In genomic region chr11:109423114-109423859, GRCh38 we compare ENCODE assay signal across 9 cellular contexts. TPM values are rescaled to one million over a fixed set of nuclear protein-coding genes. Genes with fewer than 3 reads are reported as not detected.
A peak's percentile ranks its signal among the peaks of the same experiment; 100 is the strongest.
DNase-seq lines count a peak whose midpoint lies in the region; ATAC-seq lines count a peak whose summit lies in the region.
"Had no signal": no experiment of that assay in that cellular context is flagged by ENCODE, and none has a peak within 500 bp of the region (broad histone marks: within the 10 kb centered on the region; RNA-seq: fewer than 3 reads in every experiment).

No MANE protein-coding gene starts in this region.

- no peak overlapping the region for H3K27ac ChIP-seq in ectodermal cell (ENCODE audit: insufficient read depth, low read depth, low read length, poor library complexity, severe bottlenecking)
- no peak overlapping the region for H3K27ac ChIP-seq in mesodermal cell (ENCODE audit: low read depth, low read length, severe bottlenecking)
- H3K27ac ChIP-seq: gastroesophageal sphincter had no signal

- H3K9me3 ChIP-seq in MG63 (no peaks in the 10 kb centered on the region), ectodermal cell (ENCODE audit: control insufficient read depth, low read length) (no peaks in the 10 kb centered on the region), mesodermal cell (ENCODE audit: control insufficient read depth, low read length) (no peaks in the 10 kb centered on the region)
- H3K9me3 ChIP-seq: gastroesophageal sphincter had no signal

- ATAC-seq in GM19395 (IDR thresholded peaks at IDR 0.05; ENCODE audit: unreplicated experiment) (no peak), HG02642 (IDR thresholded peaks at IDR 0.05; ENCODE audit: poor library complexity, unreplicated experiment) (no peak), HG02938 (IDR thresholded peaks at IDR 0.05; ENCODE audit: unreplicated experiment) (no peak)
- ATAC-seq: gastroesophageal sphincter had no signal

- H3K4me3 ChIP-seq in MG63 (peak overlapping the region; percentile 46), ectodermal cell (ENCODE audit: insufficient read depth, low read depth, low read length) (peak overlapping the region; percentile 43), mesodermal cell (ENCODE audit: extremely low read depth, insufficient read depth, low read length, poor library complexity, severe bottlenecking) (peak overlapping the region; percentile 42)

- DNase-seq in AG20443 (ENCODE audit: low spot score), result peak; percentile 61
- DNase-seq in MG63, result peak; percentile 56
- DNase-seq in stimulated activated naive CD4-positive, alpha-beta T cell (lab: John Stamatoyannopoulos, UW), result no peak

- H3K36me3 ChIP-seq in MG63, result no peaks in the 10 kb centered on the region
- H3K36me3 ChIP-seq in ectodermal cell (ENCODE audit: control insufficient read depth, insufficient read depth, low read length), result no peaks in the 10 kb centered on the region
- H3K36me3 ChIP-seq in mesodermal cell (ENCODE audit: control insufficient read depth, insufficient read depth, low read length), result no peaks in the 10 kb centered on the region
- H3K36me3 ChIP-seq: gastroesophageal sphincter had no signal

- peaks cover 11% of the 10 kb centered on the region for H3K4me1 ChIP-seq in ectodermal cell (ENCODE audit: control insufficient read depth, insufficient read depth, low read length)
- H3K4me1 ChIP-seq in mesodermal cell (ENCODE audit: control insufficient read depth, insufficient read depth, low read length, poor library complexity, severe bottlenecking), result no peaks in the 10 kb centered on the region

- peaks cover 11% of the 10 kb centered on the region for H3K27me3 ChIP-seq in MG63
- peaks cover 48% of the 10 kb centered on the region for H3K27me3 ChIP-seq in ectodermal cell (ENCODE audit: control insufficient read depth, insufficient read depth, low read length, poor library complexity, severe bottlenecking)

- WGBS in ectodermal cell, 2 experiments, result 2 to 3% methylated on average over 50 of the region's 50 CpGs
- WGBS in mesodermal cell (ENCODE audit: insufficient coverage in 2 of 2), 2 experiments, result 2% methylated on average over 42 to 43 of the region's 50 CpGs

RNA-seq across cellular contexts. Expression of gene C11orf87, which starts 1.3 kb away (rescaled TPM):
- total RNA-seq in MG63 (2014; rRNA removed; shearing (Covaris generic); ENCODE audit: low replicate concordance), result not detected in 2 replicates
- 2.9 TPM for polyA plus RNA-seq in ectodermal cell (2013, experiment 1 of 4)
- polyA plus RNA-seq in ectodermal cell (2013, experiment 2 of 4), result 1.7 TPM
- 1.8 TPM for polyA plus RNA-seq in ectodermal cell (2013, experiment 3 of 4)
- 1.4 TPM for polyA plus RNA-seq in ectodermal cell (2013, experiment 4 of 4)
- polyA plus RNA-seq in mesodermal cell (2013, experiment 1 of 2), result 3.1 TPM
- 1.8 TPM for polyA plus RNA-seq in mesodermal cell (2013, experiment 2 of 2)

Comparison
In these comparisons a context has a peak if more than half of its experiments do, and no peak if none do; other contexts are left out.
1. DNase-seq: peak in AG20443 (single experiment) and MG63 (single experiment); none in stimulated activated naive CD4-positive, alpha-beta T cell (0 of 6).
2. Peak in every context shown above with its lines, with median percentiles within 50 percentile points of each other: H3K4me3 ChIP-seq.